12 cellular contexts compared by ENCODE assay signal in genomic region chr7:80145780-80146422, GRCh38. TPM values are rescaled to one million over a fixed set of nuclear protein-coding genes. Genes with fewer than 3 reads are reported as not detected.
DNase-seq lines count a peak whose midpoint lies in the region; ATAC-seq and TF ChIP-seq lines count a peak whose summit lies in the region.
"Had no signal": no experiment of that assay in that cellular context is flagged by ENCODE, and none has a peak within 500 bp of the region (broad histone marks: within the 10 kb centered on the region; RNA-seq: fewer than 3 reads in every experiment).

No MANE protein-coding gene starts in this region.

- DNase-seq in GM04504 (ENCODE audit: low read depth) (peak; percentile 66), RWPE2 (ENCODE audit: low spot score) (no peak), fibroblast of gingiva (ENCODE audit: low read depth) (peak; percentile 86), progenitor cell of endocrine pancreas (ENCODE audit: low spot score, unreplicated experiment) (no peak), activated T-cell treated with anti-CD3 and anti-CD28 coated beads for 4 hours (no peak), SIG-M5 (lab: John Stamatoyannopoulos, UW) (no peak)
- DNase-seq: activated CD4-positive, alpha-beta T cell treated with anti-CD3 and anti-CD28 coated beads, Interleukin-2, amount 50 U/mL, for 1 hour; KBM-7; nucleus accumbens had no signal

- ATAC-seq in RWPE2 (ENCODE audit: low read depth) = peak; percentile 52
- no peak for ATAC-seq in HG02885 (IDR thresholded peaks at IDR 0.05; ENCODE audit: poor library complexity, unreplicated experiment)
- no peak for ATAC-seq in GM19452 (IDR thresholded peaks at IDR 0.05; ENCODE audit: unreplicated experiment)

- peaks cover 64% of the 10 kb centered on the region for H3K4me1 ChIP-seq in RWPE2 (ENCODE audit: insufficient read depth, poor library complexity, severe bottlenecking)

- no peaks in the 10 kb centered on the region for H3K27me3 ChIP-seq in RWPE2 (ENCODE audit: insufficient read depth, poor library complexity, severe bottlenecking)
- H3K27me3 ChIP-seq: ascending aorta had no signal

- H3K9me3 Mint-ChIP-seq in progenitor cell of endocrine pancreas (ENCODE audit: low read depth) = peaks cover 3% of the 10 kb centered on the region

- peak overlapping the region; percentile 87 for H3K27ac ChIP-seq in RWPE2 (ENCODE audit: poor library complexity, severe bottlenecking)
- H3K27ac ChIP-seq: ascending aorta had no signal

- H3K27ac Mint-ChIP-seq in progenitor cell of endocrine pancreas = peak overlapping the region; percentile 75

- H3K9me3 ChIP-seq in RWPE2 (ENCODE audit: severe bottlenecking) = no peaks in the 10 kb centered on the region
- H3K9me3 ChIP-seq: ascending aorta had no signal

- no peak for TF ChIP-seq CTCF in RWPE2 (IDR thresholded peaks at IDR 0.05; ENCODE audit: poor library complexity, severe bottlenecking)
- TF ChIP-seq CTCF in progenitor cell of endocrine pancreas (IDR thresholded peaks at IDR 0.05; ENCODE audit: unreplicated experiment) = no peak

- H3K36me3 Mint-ChIP-seq in progenitor cell of endocrine pancreas (ENCODE audit: insufficient read depth) = peaks cover 2% of the 10 kb centered on the region

- no peaks in the 10 kb centered on the region for H3K27me3 Mint-ChIP-seq in progenitor cell of endocrine pancreas

- no peaks in the 10 kb centered on the region for H3K36me3 ChIP-seq in RWPE2 (ENCODE audit: low read depth)
- H3K36me3 ChIP-seq: ascending aorta had no signal

- peaks cover 56% of the 10 kb centered on the region for H3K4me1 Mint-ChIP-seq in progenitor cell of endocrine pancreas (ENCODE audit: low read depth)

- H3K4me3 ChIP-seq in RWPE2 (ENCODE audit: severe bottlenecking) = no peak overlapping the region
- H3K4me3 ChIP-seq: ascending aorta had no signal

- H3K4me3 Mint-ChIP-seq in progenitor cell of endocrine pancreas (ENCODE audit: low read depth) = no peak overlapping the region

RNA-seq across cellular contexts. Expression of gene GNAI1, which starts 11.3 kb away (rescaled TPM):
- 49.7 and 50.8 TPM in 2 replicates for total RNA-seq in progenitor cell of endocrine pancreas

Comparison
In these comparisons a context has a peak if more than half of its experiments do, and no peak if none do; other contexts are left out.
1. DNase-seq: peak in GM04504 (single experiment) and fibroblast of gingiva (single experiment); none in RWPE2 (single experiment), progenitor cell of endocrine pancreas (single experiment), activated T-cell treated with anti-CD3 and anti-CD28 coated beads for 4 hours (single experiment) and SIG-M5 (single experiment).